In the genomic region with DNA sequence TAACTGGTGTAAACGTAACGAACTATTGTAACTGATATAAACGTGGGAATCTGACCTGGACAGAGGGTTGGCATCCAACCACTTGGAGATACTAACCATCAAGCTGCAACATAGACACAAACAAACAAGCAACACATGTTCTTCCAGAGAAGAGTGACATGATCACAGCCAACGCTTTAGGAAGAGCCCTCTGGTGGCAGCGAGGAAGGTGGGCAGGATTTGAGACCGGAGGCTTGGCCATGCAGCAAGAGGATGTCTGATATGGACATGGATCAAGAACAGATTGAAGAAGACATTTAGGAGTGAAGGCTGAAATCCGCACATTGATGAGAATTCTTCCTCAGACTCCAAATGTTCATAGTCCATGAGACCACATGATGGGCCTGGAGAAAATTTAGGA, we compare ENCODE assay signal across 9 cellular contexts. TPM values are rescaled to one million over a fixed set of nuclear protein-coding genes. Genes with fewer than 3 reads are reported as not detected.
DNase-seq lines count a peak whose midpoint lies in the region; ATAC-seq and TF ChIP-seq lines count a peak whose summit lies in the region.
"Had no signal": no experiment of that assay in that cellular context is flagged by ENCODE, and none has a peak within 500 bp of the region (broad histone marks: within the 10 kb centered on the region; RNA-seq: fewer than 3 reads in every experiment).

No MANE protein-coding gene starts in this region.

- no peak for ATAC-seq in HG03039 (IDR thresholded peaks at IDR 0.05; ENCODE audit: unreplicated experiment)
- ATAC-seq in HG03280 (IDR thresholded peaks at IDR 0.05; ENCODE audit: unreplicated experiment): no peak
- no peak for ATAC-seq in HG02938 (IDR thresholded peaks at IDR 0.05; ENCODE audit: unreplicated experiment)

- no peaks in the 10 kb centered on the region for H3K9me3 Mint-ChIP-seq in mesothelial cell of epicardium

- peaks cover 17% of the 10 kb centered on the region for H3K4me1 Mint-ChIP-seq in mesothelial cell of epicardium
- H3K4me1 Mint-ChIP-seq: naive B cell had no signal

- H3K27ac Mint-ChIP-seq in mesothelial cell of epicardium: no peak overlapping the region
- H3K27ac Mint-ChIP-seq: naive B cell had no signal

- H3K4me3 ChIP-seq in GM12864 (ENCODE audit: low read depth, low read length): no peak overlapping the region

- TF ChIP-seq CTCF in GM12864 (IDR thresholded peaks at IDR 0.05; ENCODE audit: low read depth, low read length, missing control alignments) (peak; percentile 61), mesothelial cell of epicardium (IDR thresholded peaks at IDR 0.05; ENCODE audit: unreplicated experiment) (peak; percentile 35)

- H3K27me3 Mint-ChIP-seq in mesothelial cell of epicardium (ENCODE audit: low read depth): no peaks in the 10 kb centered on the region

- H3K4me3 Mint-ChIP-seq in mesothelial cell of epicardium: no peak overlapping the region
- H3K4me3 Mint-ChIP-seq: naive B cell had no signal

- H3K36me3 Mint-ChIP-seq in mesothelial cell of epicardium: no peaks in the 10 kb centered on the region
- H3K36me3 Mint-ChIP-seq: naive B cell had no signal

- DNase-seq in GM12864 (ENCODE audit: low read depth) (peak; percentile 8), NCI-H146 treated with DMSO at 0.1 percent for 48 hours (lab: John Stamatoyannopoulos, UW; ENCODE audit: unreplicated experiment) (peak; percentile 3), cerebellum (ENCODE audit: low spot score) (peak; percentile 78), mesothelial cell of epicardium (ENCODE audit: low spot score in 2 of 2, unreplicated experiment in 2 of 2) (no peak)
- no peak for DNase-seq in activated CD4-positive, alpha-beta T cell treated with anti-CD3 and anti-CD28 coated beads, Interleukin-2, amount 50 U/mL, for 4 hours
- DNase-seq: naive B cell had no signal

RNA-seq across cellular contexts. Expression of gene TNRC6A, which starts 40.3 kb away (rescaled TPM):
- total RNA-seq in cerebellum (119 TPM), mesothelial cell of epicardium (77.3 to 89.7 TPM (median 82.1 TPM) in 3 replicates)

Comparison
In these comparisons a context has a peak if more than half of its experiments do, and no peak if none do; other contexts are left out.
1. DNase-seq: peak in GM12864 (single experiment), NCI-H146 treated with DMSO at 0.1 percent for 48 hours (single experiment) and cerebellum (single experiment); none in mesothelial cell of epicardium (0 of 2) and activated CD4-positive, alpha-beta T cell treated with anti-CD3 and anti-CD28 coated beads, Interleukin-2, amount 50 U/mL, for 4 hours (0 of 2).